Comparison of ENCODE assay signal across 8 cellular contexts in genomic region chr2:15730545-15731212, GRCh38.
DNase-seq lines count a peak whose midpoint lies in the region; ATAC-seq and TF ChIP-seq lines count a peak whose summit lies in the region.

No MANE protein-coding gene starts in this region.

- CTCF ChIA-PET in activated CD4-positive, alpha-beta T cell treated with anti-CD3 and anti-CD28 coated beads, Interleukin-2, amount 10 ng/mL, durations not matched to agents 7 days and 5 days (lab: Charles Lee), result no interaction called here

- H3K9me3 Mint-ChIP-seq in activated CD4-positive, alpha-beta T cell treated with anti-CD3 and anti-CD28 coated beads, Interleukin-2, amount 10 ng/mL, durations not matched to agents 7 days and 5 days, result no peaks in the 10 kb centered on the region

- no peak overlapping the region for H3K4me3 ChIP-seq in epithelial cell of esophagus (ENCODE audit: low read length)

- POLR2A ChIA-PET in activated CD4-positive, alpha-beta T cell treated with anti-CD3 and anti-CD28 coated beads, Interleukin-2, amount 10 ng/mL, durations not matched to agents 7 days and 5 days (lab: Charles Lee), result no interaction called here

- no peak overlapping the region for H3K27ac Mint-ChIP-seq in activated CD4-positive, alpha-beta T cell treated with anti-CD3 and anti-CD28 coated beads, Interleukin-2, amount 10 ng/mL, durations not matched to agents 7 days and 5 days

- no peak overlapping the region for H3K4me3 Mint-ChIP-seq in activated CD4-positive, alpha-beta T cell treated with anti-CD3 and anti-CD28 coated beads, Interleukin-2, amount 10 ng/mL, durations not matched to agents 7 days and 5 days

- no peaks in the 10 kb centered on the region for H3K27me3 Mint-ChIP-seq in activated CD4-positive, alpha-beta T cell treated with anti-CD3 and anti-CD28 coated beads, Interleukin-2, amount 10 ng/mL, durations not matched to agents 7 days and 5 days

- peak; percentile 57 for ATAC-seq in GM18498 (IDR thresholded peaks at IDR 0.05; ENCODE audit: unreplicated experiment)
- ATAC-seq in HG02678 (IDR thresholded peaks at IDR 0.05; ENCODE audit: unreplicated experiment), result peak; percentile 52

- DNase-seq in NCI-H774 (lab: John Stamatoyannopoulos, UW), result peak; percentile 41
- peak; percentile 85 for DNase-seq in epithelial cell of esophagus (ENCODE audit: low read depth)
- DNase-seq in middle frontal gyrus (ENCODE audit: extremely low spot score, low spot score), result peak; percentile 63
- no peak for DNase-seq in activated CD4-positive, alpha-beta T cell treated with anti-CD3 and anti-CD28 coated beads, Interleukin-2, amount 10 ng/mL, durations not matched to agents 7 days and 5 days
- no peak for DNase-seq in activated naive CD4-positive, alpha-beta T cell treated with anti-CD3 and anti-CD28 coated beads, Interleukin-2, amount 50 U/mL, for 16 hours
- DNase-seq in stimulated activated naive CD4-positive, alpha-beta T cell treated with Interleukin-2 at 50 U/mL for 16 hours (lab: John Stamatoyannopoulos, UW), result no peak

- TF ChIP-seq CTCF in epithelial cell of esophagus (IDR thresholded peaks at IDR 0.05; ENCODE audit: insufficient read depth, low read depth, low read length, missing control alignments), result no peak

- no peaks in the 10 kb centered on the region for H3K4me1 Mint-ChIP-seq in activated CD4-positive, alpha-beta T cell treated with anti-CD3 and anti-CD28 coated beads, Interleukin-2, amount 10 ng/mL, durations not matched to agents 7 days and 5 days

- H3K36me3 Mint-ChIP-seq in activated CD4-positive, alpha-beta T cell treated with anti-CD3 and anti-CD28 coated beads, Interleukin-2, amount 10 ng/mL, durations not matched to agents 7 days and 5 days (ENCODE audit: low read depth), result no peaks in the 10 kb centered on the region

Comparison
In these comparisons a context has a peak if more than half of its experiments do, and no peak if none do; other contexts are left out.
1. DNase-seq: peak in NCI-H774 (single experiment), epithelial cell of esophagus (single experiment) and middle frontal gyrus (single experiment); none in activated CD4-positive, alpha-beta T cell treated with anti-CD3 and anti-CD28 coated beads, Interleukin-2, amount 10 ng/mL, durations not matched to agents 7 days and 5 days (single experiment), activated naive CD4-positive, alpha-beta T cell treated with anti-CD3 and anti-CD28 coated beads, Interleukin-2, amount 50 U/mL, for 16 hours (single experiment) and stimulated activated naive CD4-positive, alpha-beta T cell treated with Interleukin-2 at 50 U/mL for 16 hours (single experiment).